1 cellular context compared by ENCODE assay signal in the genomic region with DNA sequence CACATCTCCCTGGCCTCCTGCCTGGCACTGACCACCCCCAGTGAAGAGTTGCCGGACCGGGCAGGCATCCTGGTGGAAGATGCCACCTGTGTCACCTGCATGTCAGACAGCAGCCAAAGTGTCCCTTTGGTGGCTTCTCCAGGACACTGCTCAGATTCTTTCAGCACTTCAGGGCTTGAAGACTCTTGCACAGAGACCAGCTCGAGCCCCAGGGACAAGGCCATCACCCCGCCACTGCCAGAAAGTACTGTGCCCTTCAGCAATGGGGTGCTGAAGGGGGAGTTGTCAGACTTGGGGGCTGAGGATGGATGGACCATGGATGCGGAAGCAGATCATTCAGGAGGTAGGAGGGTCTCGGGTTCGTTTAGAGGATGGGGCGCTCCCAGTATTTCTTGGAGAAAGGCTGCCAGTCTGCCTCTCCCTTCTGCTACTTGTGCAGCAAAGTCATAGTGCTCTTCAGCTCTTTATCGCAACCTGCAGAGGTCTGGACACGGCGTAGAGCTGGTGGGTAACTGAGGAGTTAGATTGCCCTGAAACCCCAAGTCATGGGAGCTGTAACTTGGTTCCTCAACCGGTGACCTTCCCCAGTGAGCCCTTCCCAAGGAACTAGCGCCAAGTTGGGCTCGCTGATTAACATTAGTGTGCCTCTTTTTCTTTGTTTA.
TF ChIP-seq lines count a peak whose summit lies in the region.

No MANE protein-coding gene starts in this region.

TF ChIP-seq in K562, 482 proteins besides CTCF, POLR2A, EP300 and RAD21:
- TF ChIP-seq, protein P1, sequence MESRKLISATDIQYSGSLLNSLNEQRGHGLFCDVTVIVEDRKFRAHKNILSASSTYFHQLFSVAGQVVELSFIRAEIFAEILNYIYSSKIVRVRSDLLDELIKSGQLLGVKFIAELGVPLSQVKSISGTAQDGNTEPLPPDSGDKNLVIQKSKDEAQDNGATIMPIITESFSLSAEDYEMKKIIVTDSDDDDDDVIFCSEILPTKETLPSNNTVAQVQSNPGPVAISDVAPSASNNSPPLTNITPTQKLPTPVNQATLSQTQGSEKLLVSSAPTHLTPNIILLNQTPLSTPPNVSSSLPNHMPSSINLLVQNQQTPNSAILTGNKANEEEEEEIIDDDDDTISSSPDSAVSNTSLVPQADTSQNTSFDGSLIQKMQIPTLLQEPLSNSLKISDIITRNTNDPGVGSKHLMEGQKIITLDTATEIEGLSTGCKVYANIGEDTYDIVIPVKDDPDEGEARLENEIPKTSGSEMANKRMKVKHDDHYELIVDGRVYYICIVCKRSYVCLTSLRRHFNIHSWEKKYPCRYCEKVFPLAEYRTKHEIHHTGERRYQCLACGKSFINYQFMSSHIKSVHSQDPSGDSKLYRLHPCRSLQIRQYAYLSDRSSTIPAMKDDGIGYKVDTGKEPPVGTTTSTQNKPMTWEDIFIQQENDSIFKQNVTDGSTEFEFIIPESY (CRISPR knock-in tag; IDR thresholded peaks at IDR 0.05) = peak; percentile 90
- TF ChIP-seq TCF3 (CRISPR knock-in tag; IDR thresholded peaks at IDR 0.05) (peak; percentile 49), ZNF217 (CRISPR knock-in tag; IDR thresholded peaks at IDR 0.05) (no peak), SNRNP70 (optimal IDR thresholded peaks at IDR 0.05; ENCODE audit: low read depth, low read length) (no peak)
- TF ChIP-seq, protein P2, sequence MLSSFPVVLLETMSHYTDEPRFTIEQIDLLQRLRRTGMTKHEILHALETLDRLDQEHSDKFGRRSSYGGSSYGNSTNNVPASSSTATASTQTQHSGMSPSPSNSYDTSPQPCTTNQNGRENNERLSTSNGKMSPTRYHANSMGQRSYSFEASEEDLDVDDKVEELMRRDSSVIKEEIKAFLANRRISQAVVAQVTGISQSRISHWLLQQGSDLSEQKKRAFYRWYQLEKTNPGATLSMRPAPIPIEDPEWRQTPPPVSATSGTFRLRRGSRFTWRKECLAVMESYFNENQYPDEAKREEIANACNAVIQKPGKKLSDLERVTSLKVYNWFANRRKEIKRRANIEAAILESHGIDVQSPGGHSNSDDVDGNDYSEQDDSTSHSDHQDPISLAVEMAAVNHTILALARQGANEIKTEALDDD (IDR thresholded peaks at IDR 0.05) = peak; percentile 52; the same call in 1 of the 2 replicates
